In the genomic region with DNA sequence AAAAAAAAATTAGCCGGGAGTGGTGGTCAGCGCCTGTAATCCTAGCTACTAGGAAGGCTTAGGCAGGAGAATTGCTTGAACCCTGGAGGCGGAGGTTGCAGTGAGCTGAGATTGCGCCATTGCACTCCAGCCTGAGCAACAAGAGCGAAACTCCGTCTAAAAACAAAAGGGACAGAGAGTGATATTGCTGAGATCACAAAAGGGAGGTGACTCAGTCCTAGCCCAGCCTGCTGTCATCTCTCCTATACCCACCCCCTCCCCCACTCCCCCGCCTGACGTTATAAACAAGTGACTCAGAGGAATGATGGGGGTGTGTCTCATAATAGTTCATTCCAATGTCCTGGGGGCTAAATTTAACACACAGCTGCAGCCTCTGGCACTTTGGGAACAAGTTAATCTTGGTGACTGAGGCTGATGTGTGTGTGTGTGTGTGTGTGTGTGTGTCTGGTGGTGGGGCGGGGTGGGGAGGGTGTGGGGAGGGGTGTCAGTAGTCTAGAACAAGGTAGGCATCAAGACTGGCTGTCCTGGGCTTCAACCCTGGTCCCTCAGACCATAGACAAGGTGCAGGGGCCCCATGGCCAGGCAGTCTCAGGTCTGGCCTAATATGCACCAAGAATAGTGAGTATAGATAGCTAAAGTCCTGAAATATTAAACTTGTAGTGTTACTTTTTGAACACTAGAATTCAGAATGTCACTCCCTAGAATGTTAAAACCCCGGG, we compare ENCODE assay signal across 9 cellular contexts. TPM values are rescaled to one million over a fixed set of nuclear protein-coding genes. Genes with fewer than 3 reads are reported as not detected.
DNase-seq lines count a peak whose midpoint lies in the region; ATAC-seq, FAIRE-seq and TF ChIP-seq lines count a peak whose summit lies in the region.
"Had no signal": no experiment of that assay in that cellular context is flagged by ENCODE, and none has a peak within 500 bp of the region (broad histone marks: within the 10 kb centered on the region; RNA-seq: fewer than 3 reads in every experiment).

No MANE protein-coding gene starts in this region.

- ATAC-seq in left lung (peak; percentile 89), GM19395 (IDR thresholded peaks at IDR 0.05; ENCODE audit: unreplicated experiment) (no peak), HG03095 (IDR thresholded peaks at IDR 0.05; ENCODE audit: unreplicated experiment) (no peak)

- intact Hi-C loops in left lung (cut with DNase I): no loop called here

- H3K27me3 ChIP-seq in NT2/D1 (ENCODE audit: insufficient read depth, insufficient read length) (no peaks in the 10 kb centered on the region), bronchial epithelial cell (ENCODE audit: control insufficient read depth, insufficient read depth, low read length) (peaks cover 21% of the 10 kb centered on the region), left lung (peaks cover 11 to 29% of the 10 kb centered on the region in 2 donors)

- H3K27ac ChIP-seq in left lung: no peak overlapping the region
- H3K27ac ChIP-seq: HL-60 had no signal

- TF ChIP-seq CTCF in bronchial epithelial cell (IDR thresholded peaks at IDR 0.05; ENCODE audit: insufficient read depth, low read length, severe bottlenecking) (no peak), left lung (IDR thresholded peaks at IDR 0.05) (no peak)

- H3K36me3 ChIP-seq in NT2/D1 (ENCODE audit: insufficient read depth, insufficient read length, low read length): no peaks in the 10 kb centered on the region
- H3K36me3 ChIP-seq in bronchial epithelial cell (ENCODE audit: control insufficient read depth, insufficient read depth, low read length): no peaks in the 10 kb centered on the region
- no peaks in the 10 kb centered on the region for H3K36me3 ChIP-seq in left lung

- H3K9ac ChIP-seq in NT2/D1 (ENCODE audit: insufficient read length, low read depth): no peak overlapping the region

- DNase-seq in ELR (ENCODE audit: low read depth): peak; percentile 97
- peak; percentile 42 for DNase-seq in NT2/D1 (ENCODE audit: low read depth, low spot score)
- peak; percentile 95 for DNase-seq in bronchial epithelial cell (ENCODE audit: low read depth)
- peak; percentile 35 to 61 for DNase-seq in left lung
- peak; percentile 86 for DNase-seq in stromal cell of bone marrow (ENCODE audit: low read depth)
- DNase-seq in NCI-H2227 (lab: John Stamatoyannopoulos, UW; ENCODE audit: unreplicated experiment): no peak

- H3K4me1 ChIP-seq in NT2/D1 (ENCODE audit: insufficient read depth, insufficient read length) (peaks cover 5% of the 10 kb centered on the region), left lung (peaks cover 4 to 10% of the 10 kb centered on the region in 2 donors)

- H3K4me3 ChIP-seq in NT2/D1 (ENCODE audit: insufficient read length, low read depth): no peak overlapping the region
- no peak overlapping the region for H3K4me3 ChIP-seq in bronchial epithelial cell (ENCODE audit: low read depth, low read length)
- no peak overlapping the region for H3K4me3 ChIP-seq in left lung

- H3K9me3 ChIP-seq in NT2/D1 (ENCODE audit: insufficient read depth, low read length) (no peaks in the 10 kb centered on the region), left lung (no peaks in the 10 kb centered on the region)

- no peak for FAIRE-seq in bronchial epithelial cell (lab: Jason Lieb, UNC)

RNA-seq across cellular contexts. Expression of gene KLHL40, which starts 1.3 kb away (rescaled TPM):
- total RNA-seq in bronchial epithelial cell (not detected in 2 replicates), left lung (not detected)

RNA-seq across cellular contexts. Expression of gene HHATL, which starts 18.6 kb away (rescaled TPM):
- total RNA-seq in bronchial epithelial cell (not detected in 2 replicates), left lung (1 to 10 TPM in 1 of 2 donors, under 1 TPM in 1; 0.29 to 1.0 TPM)

RNA-seq across cellular contexts. Expression of gene ZBTB47, which starts 30.5 kb away (rescaled TPM):
- 5.8 and 7.6 TPM in 2 replicates for total RNA-seq in bronchial epithelial cell
- 10 to 100 TPM; 18.3 to 34.9 TPM for total RNA-seq in left lung
